ENCODE assay signal across 1 cellular context in genomic region chr20:35695245-35695749, GRCh38.
TF ChIP-seq lines count a peak whose summit lies in the region.

No MANE protein-coding gene starts in this region.

TF ChIP-seq in HepG2, 621 proteins besides CTCF, POLR2A, EP300 and RAD21 (continued from another document and continues in another):
- TF ChIP-seq SNAPC4 (CRISPR knock-in tag; IDR thresholded peaks at IDR 0.05) = no peak
- peak in 1 of 2 experiments; percentile 85; a peak in 2 of 4 replicates for TF ChIP-seq NR2F1 (CRISPR knock-in tag; IDR thresholded peaks at IDR 0.05)
- TF ChIP-seq, protein P1, sequence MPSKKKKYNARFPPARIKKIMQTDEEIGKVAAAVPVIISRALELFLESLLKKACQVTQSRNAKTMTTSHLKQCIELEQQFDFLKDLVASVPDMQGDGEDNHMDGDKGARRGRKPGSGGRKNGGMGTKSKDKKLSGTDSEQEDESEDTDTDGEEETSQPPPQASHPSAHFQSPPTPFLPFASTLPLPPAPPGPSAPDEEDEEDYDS (CRISPR knock-in tag; IDR thresholded peaks at IDR 0.05) = 0 out of 2 replicates have a peak, but pooled peaks have one; percentile 4
- peak; percentile 20; the same call in 1 of the 2 replicates for TF ChIP-seq STAG1 (CRISPR knock-in tag; IDR thresholded peaks at IDR 0.05)
- no peak for TF ChIP-seq ZNF547 (CRISPR knock-in tag; IDR thresholded peaks at IDR 0.05)
- TF ChIP-seq, protein P2, sequence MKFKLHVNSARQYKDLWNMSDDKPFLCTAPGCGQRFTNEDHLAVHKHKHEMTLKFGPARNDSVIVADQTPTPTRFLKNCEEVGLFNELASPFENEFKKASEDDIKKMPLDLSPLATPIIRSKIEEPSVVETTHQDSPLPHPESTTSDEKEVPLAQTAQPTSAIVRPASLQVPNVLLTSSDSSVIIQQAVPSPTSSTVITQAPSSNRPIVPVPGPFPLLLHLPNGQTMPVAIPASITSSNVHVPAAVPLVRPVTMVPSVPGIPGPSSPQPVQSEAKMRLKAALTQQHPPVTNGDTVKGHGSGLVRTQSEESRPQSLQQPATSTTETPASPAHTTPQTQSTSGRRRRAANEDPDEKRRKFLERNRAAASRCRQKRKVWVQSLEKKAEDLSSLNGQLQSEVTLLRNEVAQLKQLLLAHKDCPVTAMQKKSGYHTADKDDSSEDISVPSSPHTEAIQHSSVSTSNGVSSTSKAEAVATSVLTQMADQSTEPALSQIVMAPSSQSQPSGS (CRISPR knock-in tag; IDR thresholded peaks at IDR 0.05) = peak; percentile 65; the same call in 1 of the 2 replicates
- TF ChIP-seq, protein P3, sequence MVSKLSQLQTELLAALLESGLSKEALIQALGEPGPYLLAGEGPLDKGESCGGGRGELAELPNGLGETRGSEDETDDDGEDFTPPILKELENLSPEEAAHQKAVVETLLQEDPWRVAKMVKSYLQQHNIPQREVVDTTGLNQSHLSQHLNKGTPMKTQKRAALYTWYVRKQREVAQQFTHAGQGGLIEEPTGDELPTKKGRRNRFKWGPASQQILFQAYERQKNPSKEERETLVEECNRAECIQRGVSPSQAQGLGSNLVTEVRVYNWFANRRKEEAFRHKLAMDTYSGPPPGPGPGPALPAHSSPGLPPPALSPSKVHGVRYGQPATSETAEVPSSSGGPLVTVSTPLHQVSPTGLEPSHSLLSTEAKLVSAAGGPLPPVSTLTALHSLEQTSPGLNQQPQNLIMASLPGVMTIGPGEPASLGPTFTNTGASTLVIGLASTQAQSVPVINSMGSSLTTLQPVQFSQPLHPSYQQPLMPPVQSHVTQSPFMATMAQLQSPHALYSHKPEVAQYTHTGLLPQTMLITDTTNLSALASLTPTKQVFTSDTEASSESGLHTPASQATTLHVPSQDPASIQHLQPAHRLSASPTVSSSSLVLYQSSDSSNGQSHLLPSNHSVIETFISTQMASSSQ (IDR thresholded peaks at IDR 0.05; ENCODE audit: low read depth) = no peak
- TF ChIP-seq, protein P3 (CRISPR knock-in tag; IDR thresholded peaks at IDR 0.05; ENCODE audit: borderline replicate concordance) = peak; percentile 56; the same call in 1 of the 2 replicates
- TF ChIP-seq, protein P4, sequence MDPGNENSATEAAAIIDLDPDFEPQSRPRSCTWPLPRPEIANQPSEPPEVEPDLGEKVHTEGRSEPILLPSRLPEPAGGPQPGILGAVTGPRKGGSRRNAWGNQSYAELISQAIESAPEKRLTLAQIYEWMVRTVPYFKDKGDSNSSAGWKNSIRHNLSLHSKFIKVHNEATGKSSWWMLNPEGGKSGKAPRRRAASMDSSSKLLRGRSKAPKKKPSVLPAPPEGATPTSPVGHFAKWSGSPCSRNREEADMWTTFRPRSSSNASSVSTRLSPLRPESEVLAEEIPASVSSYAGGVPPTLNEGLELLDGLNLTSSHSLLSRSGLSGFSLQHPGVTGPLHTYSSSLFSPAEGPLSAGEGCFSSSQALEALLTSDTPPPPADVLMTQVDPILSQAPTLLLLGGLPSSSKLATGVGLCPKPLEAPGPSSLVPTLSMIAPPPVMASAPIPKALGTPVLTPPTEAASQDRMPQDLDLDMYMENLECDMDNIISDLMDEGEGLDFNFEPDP (CRISPR knock-in tag; conservative IDR thresholded peaks at IDR 0.05) = 0 out of 2 replicates have a peak, but pooled peaks have one; percentile 86
- TF ChIP-seq TRIM24 (CRISPR knock-in tag; IDR thresholded peaks at IDR 0.05) = 0 out of 2 replicates have a peak, but pooled peaks have one; percentile 58
- TF ChIP-seq MED1 (CRISPR knock-in tag; IDR thresholded peaks at IDR 0.05) = peak; percentile 77
- 0 out of 2 replicates have a peak, but pooled peaks have one; percentile 54 for TF ChIP-seq ZNF567 (CRISPR knock-in tag; IDR thresholded peaks at IDR 0.05; ENCODE audit: borderline replicate concordance)
- TF ChIP-seq ZFX (CRISPR knock-in tag; IDR thresholded peaks at IDR 0.05; ENCODE audit: low read depth) = peak; percentile 44; the same call in 1 of the 2 replicates
- peak; percentile 75; the same call in 1 of the 2 replicates for TF ChIP-seq ZNF878 (CRISPR knock-in tag; IDR thresholded peaks at IDR 0.05)
- TF ChIP-seq, protein P5, sequence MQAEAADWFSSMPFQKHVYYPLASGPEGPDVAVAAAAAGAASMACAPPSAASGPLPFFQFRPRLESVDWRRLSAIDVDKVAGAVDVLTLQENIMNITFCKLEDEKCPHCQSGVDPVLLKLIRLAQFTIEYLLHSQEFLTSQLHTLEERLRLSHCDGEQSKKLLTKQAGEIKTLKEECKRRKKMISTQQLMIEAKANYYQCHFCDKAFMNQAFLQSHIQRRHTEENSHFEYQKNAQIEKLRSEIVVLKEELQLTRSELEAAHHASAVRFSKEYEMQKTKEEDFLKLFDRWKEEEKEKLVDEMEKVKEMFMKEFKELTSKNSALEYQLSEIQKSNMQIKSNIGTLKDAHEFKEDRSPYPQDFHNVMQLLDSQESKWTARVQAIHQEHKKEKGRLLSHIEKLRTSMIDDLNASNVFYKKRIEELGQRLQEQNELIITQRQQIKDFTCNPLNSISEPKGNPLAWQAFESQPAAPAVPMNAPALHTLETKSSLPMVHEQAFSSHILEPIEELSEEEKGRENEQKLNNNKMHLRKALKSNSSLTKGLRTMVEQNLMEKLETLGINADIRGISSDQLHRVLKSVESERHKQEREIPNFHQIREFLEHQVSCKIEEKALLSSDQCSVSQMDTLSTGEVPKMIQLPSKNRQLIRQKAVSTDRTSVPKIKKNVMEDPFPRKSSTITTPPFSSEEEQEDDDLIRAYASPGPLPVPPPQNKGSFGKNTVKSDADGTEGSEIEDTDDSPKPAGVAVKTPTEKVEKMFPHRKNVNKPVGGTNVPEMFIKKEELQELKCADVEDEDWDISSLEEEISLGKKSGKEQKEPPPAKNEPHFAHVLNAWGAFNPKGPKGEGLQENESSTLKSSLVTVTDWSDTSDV (CRISPR knock-in tag; IDR thresholded peaks at IDR 0.05) = no peak
- TF ChIP-seq, protein P6, sequence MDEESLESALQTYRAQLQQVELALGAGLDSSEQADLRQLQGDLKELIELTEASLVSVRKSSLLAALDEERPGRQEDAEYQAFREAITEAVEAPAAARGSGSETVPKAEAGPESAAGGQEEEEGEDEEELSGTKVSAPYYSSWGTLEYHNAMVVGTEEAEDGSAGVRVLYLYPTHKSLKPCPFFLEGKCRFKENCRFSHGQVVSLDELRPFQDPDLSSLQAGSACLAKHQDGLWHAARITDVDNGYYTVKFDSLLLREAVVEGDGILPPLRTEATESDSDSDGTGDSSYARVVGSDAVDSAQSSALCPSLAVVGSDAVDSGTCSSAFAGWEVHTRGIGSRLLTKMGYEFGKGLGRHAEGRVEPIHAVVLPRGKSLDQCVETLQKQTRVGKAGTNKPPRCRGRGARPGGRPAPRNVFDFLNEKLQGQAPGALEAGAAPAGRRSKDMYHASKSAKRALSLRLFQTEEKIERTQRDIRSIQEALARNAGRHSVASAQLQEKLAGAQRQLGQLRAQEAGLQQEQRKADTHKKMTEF (CRISPR knock-in tag; IDR thresholded peaks at IDR 0.05) = peak; percentile 79
- TF ChIP-seq CENPT (CRISPR knock-in tag; IDR thresholded peaks at IDR 0.05; ENCODE audit: low read depth) = no peak
- TF ChIP-seq ZNF205 (CRISPR knock-in tag; IDR thresholded peaks at IDR 0.05) = peak; percentile 31; the same call in 1 of the 2 replicates
- no peak for TF ChIP-seq FOXA1 (IDR thresholded peaks at IDR 0.05)
- TF ChIP-seq FOXA1 (CRISPR knock-in tag; IDR thresholded peaks at IDR 0.05) = peak; percentile 24; the same call in 1 of the 2 replicates
- TF ChIP-seq TCF7 (IDR thresholded peaks at IDR 0.05; ENCODE audit: low read depth) = peak; percentile 76
- TF ChIP-seq ZMAT3 (CRISPR knock-in tag; conservative IDR thresholded peaks at IDR 0.05) = no peak
- TF ChIP-seq ZNF382 (CRISPR knock-in tag; IDR thresholded peaks at IDR 0.05; ENCODE audit: borderline replicate concordance) = no peak
- TF ChIP-seq SNAI1 (CRISPR knock-in tag; IDR thresholded peaks at IDR 0.05; ENCODE audit: borderline replicate concordance) = 0 out of 2 replicates have a peak, but pooled peaks have one; percentile 61
- TF ChIP-seq NFE2L2 (IDR thresholded peaks at IDR 0.05; ENCODE audit: low read length) = no peak
- no peak for TF ChIP-seq NKX3-1 (CRISPR knock-in tag; IDR thresholded peaks at IDR 0.05)
- TF ChIP-seq GATAD2A (CRISPR knock-in tag; IDR thresholded peaks at IDR 0.05) = peak; percentile 96
- TF ChIP-seq ZMYM2 (CRISPR knock-in tag; IDR thresholded peaks at IDR 0.05) = peak; percentile 84
- TF ChIP-seq, protein P7, sequence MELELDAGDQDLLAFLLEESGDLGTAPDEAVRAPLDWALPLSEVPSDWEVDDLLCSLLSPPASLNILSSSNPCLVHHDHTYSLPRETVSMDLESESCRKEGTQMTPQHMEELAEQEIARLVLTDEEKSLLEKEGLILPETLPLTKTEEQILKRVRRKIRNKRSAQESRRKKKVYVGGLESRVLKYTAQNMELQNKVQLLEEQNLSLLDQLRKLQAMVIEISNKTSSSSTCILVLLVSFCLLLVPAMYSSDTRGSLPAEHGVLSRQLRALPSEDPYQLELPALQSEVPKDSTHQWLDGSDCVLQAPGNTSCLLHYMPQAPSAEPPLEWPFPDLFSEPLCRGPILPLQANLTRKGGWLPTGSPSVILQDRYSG (CRISPR knock-in tag; IDR thresholded peaks at IDR 0.05) = no peak
- no peak for TF ChIP-seq CC2D1A (CRISPR knock-in tag; IDR thresholded peaks at IDR 0.05)
- TF ChIP-seq DPF2 (CRISPR knock-in tag; IDR thresholded peaks at IDR 0.05; ENCODE audit: borderline replicate concordance, low read depth) = no peak
- TF ChIP-seq YEATS4 (CRISPR knock-in tag; IDR thresholded peaks at IDR 0.05; ENCODE audit: borderline replicate concordance) = no peak
- no peak for TF ChIP-seq NFKBIZ (CRISPR knock-in tag; IDR thresholded peaks at IDR 0.05)
- no peak for TF ChIP-seq NCOA1 (CRISPR knock-in tag; IDR thresholded peaks at IDR 0.05)
- peak; percentile 64 for TF ChIP-seq ZNF781 (CRISPR knock-in tag; IDR thresholded peaks at IDR 0.05; ENCODE audit: borderline replicate concordance, not compliant biosample characterization)
- 0 out of 2 replicates have a peak, but pooled peaks have one; percentile 58 for TF ChIP-seq ZNF772 (CRISPR knock-in tag; IDR thresholded peaks at IDR 0.05)
- no peak for TF ChIP-seq ZNF883 (CRISPR knock-in tag; IDR thresholded peaks at IDR 0.05; ENCODE audit: not compliant biosample characterization)
- 0 out of 2 replicates have a peak, but pooled peaks have one; percentile 51 for TF ChIP-seq HBP1 (CRISPR knock-in tag; IDR thresholded peaks at IDR 0.05; ENCODE audit: low read depth)
- peak; percentile 24; the same call in 1 of the 2 replicates for TF ChIP-seq FOXK1 (CRISPR knock-in tag; IDR thresholded peaks at IDR 0.05; ENCODE audit: borderline replicate concordance, low read depth)
- peak; percentile 51 for TF ChIP-seq HDAC2 (CRISPR knock-in tag; IDR thresholded peaks at IDR 0.05)
- TF ChIP-seq ZNF430 (CRISPR knock-in tag; IDR thresholded peaks at IDR 0.05) = peak; percentile 67; the same call in 1 of the 2 replicates
